In genomic region chr6:143772662-143773061, GRCh38 we compare ENCODE assay signal across 18 cellular contexts.
A peak's percentile ranks its signal among the peaks of the same experiment; 100 is the strongest.
DNase-seq lines count a peak whose midpoint lies in the region; ATAC-seq and TF ChIP-seq lines count a peak whose summit lies in the region.
"Had no signal": no experiment of that assay in that cellular context is flagged by ENCODE, and none has a peak within 500 bp of the region (broad histone marks: within the 10 kb centered on the region; RNA-seq: fewer than 3 reads in every experiment).

No MANE protein-coding gene starts in this region.

- H3K36me3 ChIP-seq in testis (ENCODE audit: low read depth, missing control alignments): no peaks in the 10 kb centered on the region

- no peaks in the 10 kb centered on the region for H3K27me3 Mint-ChIP-seq in activated naive CD8-positive, alpha-beta T cell treated with anti-CD3 and anti-CD28 coated beads, Interleukin-2, amount 50 U/mL, for 24 hours
- H3K27me3 Mint-ChIP-seq in activated naive CD8-positive, alpha-beta T cell treated with anti-CD3 and anti-CD28 coated beads for 36 hours: no peaks in the 10 kb centered on the region
- H3K27me3 Mint-ChIP-seq: activated CD8-positive, alpha-beta memory T cell treated with anti-CD3 and anti-CD28 coated beads, Interleukin-2, amount 10 ng/mL, durations not matched to agents 7 days and 5 days had no signal

- no peaks in the 10 kb centered on the region for H3K9me3 ChIP-seq in testis
- H3K9me3 ChIP-seq: SK-N-SH had no signal

- H3K27ac ChIP-seq in VCaP: peak overlapping the region; percentile 65; the same call in 1 of the 2 replicates
- H3K27ac ChIP-seq in testis: peak overlapping the region; percentile 26 to 59

- peaks cover 9% of the 10 kb centered on the region for H3K36me3 Mint-ChIP-seq in activated naive CD8-positive, alpha-beta T cell treated with anti-CD3 and anti-CD28 coated beads, Interleukin-2, amount 50 U/mL, for 24 hours (ENCODE audit: low read depth)
- peaks cover 10% of the 10 kb centered on the region for H3K36me3 Mint-ChIP-seq in activated naive CD8-positive, alpha-beta T cell treated with anti-CD3 and anti-CD28 coated beads for 36 hours

- 67 to 78% methylated on average over 6 of the region's 6 CpGs for WGBS in testis, 2 donors

- H3K4me1 ChIP-seq in testis: peaks cover 32% of the 10 kb centered on the region

- peak; percentile 43 for ATAC-seq in activated naive CD8-positive, alpha-beta T cell treated with anti-CD3 and anti-CD28 coated beads, Interleukin-2, amount 50 U/mL, for 24 hours
- no peak for ATAC-seq in HG02981 (IDR thresholded peaks at IDR 0.05; ENCODE audit: unreplicated experiment)
- ATAC-seq: activated CD8-positive, alpha-beta memory T cell treated with anti-CD3 and anti-CD28 coated beads, Interleukin-2, amount 10 ng/mL, durations not matched to agents 7 days and 5 days had no signal

- no peak for TF ChIP-seq POLR2A in testis (IDR thresholded peaks at IDR 0.05)

- no peak for DNase-seq in activated naive CD8-positive, alpha-beta T cell treated with anti-CD3 and anti-CD28 coated beads, Interleukin-2, amount 50 U/mL, for 24 hours
- DNase-seq in activated naive CD8-positive, alpha-beta T cell treated with anti-CD3 and anti-CD28 coated beads for 36 hours: no peak
- DNase-seq in iris pigment epithelial cell (ENCODE audit: low read depth): peak; percentile 36
- no peak for DNase-seq in testis
- no peak for DNase-seq in GM19240 (ENCODE audit: insufficient read length, low spot score)
- no peak for DNase-seq in NCI-H2107 (lab: John Stamatoyannopoulos, UW)
- DNase-seq: ACHN; activated CD8-positive, alpha-beta memory T cell treated with anti-CD3 and anti-CD28 coated beads, Interleukin-2, amount 10 ng/mL, durations not matched to agents 7 days and 5 days; activated naive CD4-positive, alpha-beta T cell; Calu3; effector memory CD4-positive, alpha-beta T cell; islet precursor cell; KG1; NCI-H1694; NCI-H446 treated with DMSO at 0.1 percent for 48 hours; SK-N-SH had no signal

- H3K27me3 ChIP-seq in testis: no peaks in the 10 kb centered on the region

- no peaks in the 10 kb centered on the region for H3K9me3 Mint-ChIP-seq in activated naive CD8-positive, alpha-beta T cell treated with anti-CD3 and anti-CD28 coated beads, Interleukin-2, amount 50 U/mL, for 24 hours
- H3K9me3 Mint-ChIP-seq in activated naive CD8-positive, alpha-beta T cell treated with anti-CD3 and anti-CD28 coated beads for 36 hours: no peaks in the 10 kb centered on the region

- peaks cover 4% of the 10 kb centered on the region for H3K4me1 Mint-ChIP-seq in activated naive CD8-positive, alpha-beta T cell treated with anti-CD3 and anti-CD28 coated beads, Interleukin-2, amount 50 U/mL, for 24 hours
- H3K4me1 Mint-ChIP-seq in activated naive CD8-positive, alpha-beta T cell treated with anti-CD3 and anti-CD28 coated beads for 36 hours: no peaks in the 10 kb centered on the region
- H3K4me1 Mint-ChIP-seq: activated CD8-positive, alpha-beta memory T cell treated with anti-CD3 and anti-CD28 coated beads, Interleukin-2, amount 10 ng/mL, durations not matched to agents 7 days and 5 days had no signal

- peak overlapping the region; percentile 2 for H3K27ac Mint-ChIP-seq in activated naive CD8-positive, alpha-beta T cell treated with anti-CD3 and anti-CD28 coated beads, Interleukin-2, amount 50 U/mL, for 24 hours
- no peak overlapping the region for H3K27ac Mint-ChIP-seq in activated naive CD8-positive, alpha-beta T cell treated with anti-CD3 and anti-CD28 coated beads for 36 hours
- H3K27ac Mint-ChIP-seq: activated CD8-positive, alpha-beta memory T cell treated with anti-CD3 and anti-CD28 coated beads, Interleukin-2, amount 10 ng/mL, durations not matched to agents 7 days and 5 days had no signal

- no peak overlapping the region for H3K4me3 ChIP-seq in testis

- TF ChIP-seq CTCF in VCaP (conservative IDR thresholded peaks at IDR 0.05) (no peak), testis (IDR thresholded peaks at IDR 0.05) (no peak)

- H3K4me3 Mint-ChIP-seq in activated naive CD8-positive, alpha-beta T cell treated with anti-CD3 and anti-CD28 coated beads, Interleukin-2, amount 50 U/mL, for 24 hours: no peak overlapping the region
- H3K4me3 Mint-ChIP-seq in activated naive CD8-positive, alpha-beta T cell treated with anti-CD3 and anti-CD28 coated beads for 36 hours: no peak overlapping the region
- H3K4me3 Mint-ChIP-seq: activated CD8-positive, alpha-beta memory T cell treated with anti-CD3 and anti-CD28 coated beads, Interleukin-2, amount 10 ng/mL, durations not matched to agents 7 days and 5 days had no signal

- intact Hi-C loops in testis (cut with DNase I; ENCODE audit: low total_unique reads): no loop called here
